8 cellular contexts compared by ENCODE assay signal in the genomic region with DNA sequence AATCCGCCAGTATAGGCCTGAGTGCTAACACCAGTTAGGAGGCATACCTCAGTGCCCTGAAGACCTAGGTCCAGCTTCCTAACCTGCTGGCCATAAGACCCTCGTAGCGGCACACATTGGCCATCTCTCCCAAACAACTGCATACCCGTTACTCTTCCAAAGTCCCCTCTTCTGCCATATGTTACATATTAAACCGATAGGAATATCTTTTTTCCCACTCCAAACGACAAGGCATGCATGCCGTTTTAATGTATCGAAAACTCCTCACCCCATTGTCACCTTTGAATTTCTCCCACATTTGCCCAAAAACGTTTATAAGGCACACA. TPM values are rescaled to one million over a fixed set of nuclear protein-coding genes. Genes with fewer than 3 reads are reported as not detected.
DNase-seq lines count a peak whose midpoint lies in the region; ATAC-seq and TF ChIP-seq lines count a peak whose summit lies in the region.

No MANE protein-coding gene starts in this region.

- no peaks in the 10 kb centered on the region for H4K20me1 ChIP-seq in neural progenitor cell (ENCODE audit: low read depth)

- H3K79me2 ChIP-seq in neural progenitor cell (ENCODE audit: low read depth) = no peaks in the 10 kb centered on the region

- peak overlapping the region; percentile 86 to 91 (median 89) for H3K4me3 Mint-ChIP-seq in CD4-positive, CD25-positive, alpha-beta regulatory T cell
- H3K4me3 Mint-ChIP-seq in dendritic cell treated with granulocyte-macrophage colony-stimulating factor and Interleukin-4, amounts not matched to agents 40 ng/mL and 50 ng/mL, for 4 days = peak overlapping the region; percentile 74
- H3K4me3 Mint-ChIP-seq in neural progenitor cell = peak overlapping the region; percentile 84

- TF ChIP-seq CTCF in neural progenitor cell (IDR thresholded peaks at IDR 0.05) = no peak

- H3K4me3 ChIP-seq in CD4-positive, CD25-positive, alpha-beta regulatory T cell (ENCODE audit: low read depth, low read length) = peak overlapping the region; percentile 64
- peak overlapping the region; percentile 78 for H3K4me3 ChIP-seq in MG63
- H3K4me3 ChIP-seq in neural progenitor cell = peak overlapping the region; percentile 32

- H3K4me1 Mint-ChIP-seq in CD4-positive, CD25-positive, alpha-beta regulatory T cell = peaks cover 0 to 35% (median 19%) of the 10 kb centered on the region in 4 donors
- peaks cover 13% of the 10 kb centered on the region for H3K4me1 Mint-ChIP-seq in dendritic cell treated with granulocyte-macrophage colony-stimulating factor and Interleukin-4, amounts not matched to agents 40 ng/mL and 50 ng/mL, for 4 days (ENCODE audit: low read depth)
- H3K4me1 Mint-ChIP-seq in neural progenitor cell = peaks cover 38% of the 10 kb centered on the region

- H3K9me3 Mint-ChIP-seq in CD4-positive, CD25-positive, alpha-beta regulatory T cell = peaks cover 0 to 1% (median 0%) of the 10 kb centered on the region in 7 donors
- no peaks in the 10 kb centered on the region for H3K9me3 Mint-ChIP-seq in dendritic cell treated with granulocyte-macrophage colony-stimulating factor and Interleukin-4, amounts not matched to agents 40 ng/mL and 50 ng/mL, for 4 days
- H3K9me3 Mint-ChIP-seq in neural progenitor cell = no peaks in the 10 kb centered on the region

- peaks cover 20% of the 10 kb centered on the region for H3F3A ChIP-seq in neural progenitor cell (ENCODE audit: low read depth)

- H3K27me3 Mint-ChIP-seq in CD4-positive, CD25-positive, alpha-beta regulatory T cell = peaks cover 24% of the 10 kb centered on the region
- H3K27me3 Mint-ChIP-seq in dendritic cell treated with granulocyte-macrophage colony-stimulating factor and Interleukin-4, amounts not matched to agents 40 ng/mL and 50 ng/mL, for 4 days = peaks cover 48% of the 10 kb centered on the region
- H3K27me3 Mint-ChIP-seq in neural progenitor cell (ENCODE audit: insufficient read depth, low read depth) = peaks cover 14% of the 10 kb centered on the region

- H3K4me2 ChIP-seq in neural progenitor cell = peak overlapping the region; percentile 65

- peaks cover 4% of the 10 kb centered on the region for H3K27me3 ChIP-seq in CD4-positive, CD25-positive, alpha-beta regulatory T cell (ENCODE audit: control insufficient read depth, insufficient read depth, low read length)
- H3K27me3 ChIP-seq in MG63 (no peaks in the 10 kb centered on the region), neural progenitor cell (peaks cover 5% of the 10 kb centered on the region)

- H3K9me3 ChIP-seq in CD4-positive, CD25-positive, alpha-beta regulatory T cell (ENCODE audit: control insufficient read depth in 2 of 2, low read length in 2 of 2) = no peaks in the 10 kb centered on the region
- H3K9me3 ChIP-seq in MG63 (no peaks in the 10 kb centered on the region), neural progenitor cell (ENCODE audit: low read depth) (no peaks in the 10 kb centered on the region)

- no peak for DNase-seq in CD4-positive, CD25-positive, alpha-beta regulatory T cell
- no peak for DNase-seq in MG63
- no peak for DNase-seq in neural progenitor cell (ENCODE audit: low spot score)
- DNase-seq in stimulated activated CD4-positive, alpha-beta T cell treated with anti-CD3 and anti-CD28 coated beads, Interleukin-4, amount 100 ng/mL, for 24 hours = no peak
- DNase-seq in stimulated activated CD4-positive, alpha-beta T cell treated with anti-CD3 and anti-CD28 coated beads, Interleukin-1b, Interleukin-23, amount 100 ng/mL, for 48 hours = no peak
- DNase-seq in NCI-H1092 treated with DMSO at 0.1 percent for 48 hours (lab: John Stamatoyannopoulos, UW) = no peak

- intact Hi-C loops in dendritic cell treated with granulocyte-macrophage colony-stimulating factor and Interleukin-4, amounts not matched to agents 40 ng/mL and 50 ng/mL, for 4 days (cut with micrococcal nuclease) = loop anchor here (5.0 kb wide), 1 partner anchor 605 kb away; no protein-coding TSS in a partner anchor

- no peak overlapping the region for H3K9ac ChIP-seq in neural progenitor cell

- no peaks in the 10 kb centered on the region for H3K36me3 Mint-ChIP-seq in CD4-positive, CD25-positive, alpha-beta regulatory T cell
- no peaks in the 10 kb centered on the region for H3K36me3 Mint-ChIP-seq in dendritic cell treated with granulocyte-macrophage colony-stimulating factor and Interleukin-4, amounts not matched to agents 40 ng/mL and 50 ng/mL, for 4 days (ENCODE audit: low read depth)
- peaks cover 4% of the 10 kb centered on the region for H3K36me3 Mint-ChIP-seq in neural progenitor cell

- H3K4me1 ChIP-seq in CD4-positive, CD25-positive, alpha-beta regulatory T cell (ENCODE audit: control insufficient read depth, insufficient read depth, low read length, poor library complexity, severe bottlenecking) = peaks cover 40% of the 10 kb centered on the region
- H3K4me1 ChIP-seq in neural progenitor cell = peaks cover 23% of the 10 kb centered on the region

- no peak overlapping the region for H2AFZ ChIP-seq in neural progenitor cell (replicated peaks)

- ATAC-seq in CD4-positive, CD25-positive, alpha-beta regulatory T cell (ENCODE audit: low read depth in 2 of 2) = no peak
- no peak for ATAC-seq in GM21423 (IDR thresholded peaks at IDR 0.05; ENCODE audit: unreplicated experiment)

- no peaks in the 10 kb centered on the region for H3K36me3 ChIP-seq in CD4-positive, CD25-positive, alpha-beta regulatory T cell (ENCODE audit: control insufficient read depth, insufficient read depth, low read length)
- peaks cover 9% of the 10 kb centered on the region; the same call in 1 of the 2 replicates for H3K36me3 ChIP-seq in MG63
- no peaks in the 10 kb centered on the region for H3K36me3 ChIP-seq in neural progenitor cell

- no peak overlapping the region for H3K27ac ChIP-seq in CD4-positive, CD25-positive, alpha-beta regulatory T cell (ENCODE audit: insufficient read depth, low read length, poor library complexity, severe bottlenecking)
- H3K27ac ChIP-seq in neural progenitor cell = no peak overlapping the region

- H3K27ac Mint-ChIP-seq in CD4-positive, CD25-positive, alpha-beta regulatory T cell = peak overlapping the region in 1 of 3 donors; percentile 90
- no peak overlapping the region for H3K27ac Mint-ChIP-seq in dendritic cell treated with granulocyte-macrophage colony-stimulating factor and Interleukin-4, amounts not matched to agents 40 ng/mL and 50 ng/mL, for 4 days
- H3K27ac Mint-ChIP-seq in neural progenitor cell = peak overlapping the region; percentile 82

RNA-seq across cellular contexts. Expression of gene AXIN2, which starts 0.7 kb away (rescaled TPM):
- total RNA-seq in CD4-positive, CD25-positive, alpha-beta regulatory T cell = 17.9 TPM
- polyA plus RNA-seq in CD4-positive, CD25-positive, alpha-beta regulatory T cell = 1 to 10 TPM in 3 of 4 donors, under 1 TPM in 1; 0.80 to 3.9 (median 1.7) TPM
- 2.6 and 9.0 TPM in 2 replicates for total RNA-seq in MG63 (2014; rRNA removed; shearing (Covaris generic); ENCODE audit: low replicate concordance)
- total RNA-seq in neural progenitor cell (ENCODE audit: low replicate concordance) = 21.8 and 22.0 TPM in 2 replicates
